ENCODE assay signal across 8 cellular contexts in the genomic region with DNA sequence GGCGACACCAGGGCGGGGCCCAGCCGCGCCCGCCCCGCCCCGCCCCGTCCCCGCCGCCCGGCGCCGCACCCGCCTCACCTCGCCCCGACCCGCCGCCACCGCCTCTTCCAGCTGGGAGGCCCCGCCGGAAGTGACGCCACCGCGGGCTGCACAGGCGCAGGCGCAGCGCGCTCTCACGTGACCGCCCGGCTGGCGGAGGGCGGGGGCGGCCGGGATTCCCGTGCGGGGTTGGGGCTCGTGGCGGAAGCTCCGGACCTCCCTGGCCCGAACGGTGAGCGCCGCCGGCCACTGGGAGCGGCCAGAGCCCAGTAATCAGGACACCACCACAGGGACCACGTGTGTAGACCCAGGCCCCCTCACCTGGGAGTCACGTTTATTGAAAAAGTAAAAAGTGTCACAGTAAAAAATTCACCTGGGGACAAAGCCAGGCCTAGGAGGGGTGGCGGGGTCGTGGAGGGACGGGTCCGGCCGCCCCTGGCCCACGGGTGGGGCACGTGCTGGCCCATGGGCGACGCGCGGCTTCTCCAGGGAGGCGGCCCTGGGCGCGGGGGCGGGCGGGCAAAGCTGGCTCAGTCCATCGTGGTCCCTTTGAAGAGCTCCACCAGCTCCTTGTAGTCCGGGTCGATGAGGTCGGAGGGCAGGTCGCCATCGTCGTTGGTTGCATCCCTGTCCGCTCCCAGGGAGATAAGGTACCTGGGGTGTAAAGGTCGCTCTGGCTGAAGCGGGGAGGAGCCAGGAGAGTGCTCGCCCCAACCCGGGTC. TPM values are rescaled to one million over a fixed set of nuclear protein-coding genes. Genes with fewer than 3 reads are reported as not detected.
DNase-seq lines count a peak whose midpoint lies in the region; ATAC-seq and TF ChIP-seq lines count a peak whose summit lies in the region.

A gene with protein sequence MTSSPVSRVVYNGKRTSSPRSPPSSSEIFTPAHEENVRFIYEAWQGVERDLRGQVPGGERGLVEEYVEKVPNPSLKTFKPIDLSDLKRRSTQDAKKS (minus strand): TSS at position 132 of the 761 bp plus-strand sequence. CDS start 8,785 bp downstream, outside the sequence.

- H3K36me3 ChIP-seq in kidney epithelial cell (ENCODE audit: control insufficient read depth, insufficient read depth, low read length): no peaks in the 10 kb centered on the region

- peak; percentile 99 for DNase-seq in AG08396 (ENCODE audit: low spot score)
- DNase-seq in NCI-H510A treated with DMSO at 0.1 percent for 48 hours (lab: John Stamatoyannopoulos, UW): peak; percentile 90
- DNase-seq in activated CD4-positive, alpha-beta T cell treated with anti-CD3 and anti-CD28 coated beads for 24 hours (ENCODE audit: low read depth in 2 of 2): peak; percentile 93 to 96
- peak; percentile 98 for DNase-seq in chondrocyte (ENCODE audit: low spot score)
- DNase-seq in kidney epithelial cell (ENCODE audit: low read depth): peak; percentile 55
- DNase-seq in stimulated activated CD4-positive, alpha-beta T cell treated with anti-CD3 and anti-CD28 coated beads, Interleukin-15, amount 100 ng/mL, for 24 hours: peak; percentile 98

- ATAC-seq in GM19043 (IDR thresholded peaks at IDR 0.05; ENCODE audit: low read depth, unreplicated experiment) (peak; percentile 74), HG03432 (IDR thresholded peaks at IDR 0.05; ENCODE audit: unreplicated experiment) (peak; percentile 73)

- H3K27ac Mint-ChIP-seq in chondrocyte (ENCODE audit: unreplicated experiment): peak within 1 kb of the TSS; percentile 89

- no peaks in the 10 kb centered on the region for H3K36me3 Mint-ChIP-seq in chondrocyte (ENCODE audit: low read depth)

- peak within 1 kb of the TSS; percentile 92 for H3K4me3 Mint-ChIP-seq in chondrocyte (ENCODE audit: unreplicated experiment)

- H3K9me3 Mint-ChIP-seq in chondrocyte (ENCODE audit: low read depth): no peaks in the 10 kb centered on the region

- no peaks in the 10 kb centered on the region for H3K27me3 ChIP-seq in kidney epithelial cell (ENCODE audit: control insufficient read depth, insufficient read depth, low read length)

- no peaks in the 10 kb centered on the region for H3K27me3 Mint-ChIP-seq in chondrocyte (ENCODE audit: low read depth)

- no peak for TF ChIP-seq CTCF in chondrocyte (IDR thresholded peaks at IDR 0.05)
- no peak for TF ChIP-seq CTCF in kidney epithelial cell (IDR thresholded peaks at IDR 0.05; ENCODE audit: insufficient read depth, low read length, poor library complexity, severe bottlenecking)

- peaks cover 30% of the 10 kb centered on the region for H3K4me1 Mint-ChIP-seq in chondrocyte (ENCODE audit: low read depth)

- H3K4me3 ChIP-seq in kidney epithelial cell (ENCODE audit: low read depth, low read length): peak within 1 kb of the TSS; percentile 55

RNA-seq across cellular contexts. Expression of the gene that starts here (rescaled TPM):
- 122 to 133 TPM (median 131 TPM) in 3 replicates for total RNA-seq in chondrocyte
- 131 and 137 TPM in 2 replicates for total RNA-seq in kidney epithelial cell

Comparison
In these comparisons a context has a peak if more than half of its experiments do, and no peak if none do; other contexts are left out.
1. Peak in every context shown above with its lines: DNase-seq, ATAC-seq and H3K4me3 ChIP-seq.